21 cellular contexts compared by ENCODE assay signal in genomic region chr2:120637847-120638246, GRCh38.
"Had no signal": no experiment of that assay in that cellular context is flagged by ENCODE, and none has a peak within 500 bp of the region (broad histone marks: within the 10 kb centered on the region; RNA-seq: fewer than 3 reads in every experiment).

No MANE protein-coding gene starts in this region.

- H3K4me3 ChIP-seq: K562 had no signal

- DNase-seq: Kasumi-1, MM.1S, NCI-H1092 treated with DMSO at 0.1 percent for 48 hours, NCI-H1436, NCI-H187, NCI-H2029, NCI-H2081 treated with DMSO at 0.1 percent for 48 hours, NCI-H2171, NCI-H226, NCI-H446, NCI-H510A, NCI-H524 treated with DMSO at 0.1 percent for 48 hours, NCI-H69, NCI-H774, Right ventricle myocardium superior, RPMI8226, SK-N-SH had no signal

- H3K9me3 ChIP-seq: SK-N-SH had no signal

- H3K9ac ChIP-seq: KMS-11, SK-N-SH had no signal

- H3K27ac ChIP-seq: HL-60, KMS-11 had no signal

- H3K36me3 Mint-ChIP-seq: IgD-negative memory B cell had no signal

- H3K4me3 Mint-ChIP-seq: IgD-negative memory B cell had no signal

- ATAC-seq: K562 had no signal

- H3K4me1 Mint-ChIP-seq: IgD-negative memory B cell had no signal

- H3K27me3 Mint-ChIP-seq: IgD-negative memory B cell had no signal

- H3K27ac Mint-ChIP-seq: IgD-negative memory B cell had no signal
